Comparison of ENCODE assay signal across 9 cellular contexts in the genomic region with DNA sequence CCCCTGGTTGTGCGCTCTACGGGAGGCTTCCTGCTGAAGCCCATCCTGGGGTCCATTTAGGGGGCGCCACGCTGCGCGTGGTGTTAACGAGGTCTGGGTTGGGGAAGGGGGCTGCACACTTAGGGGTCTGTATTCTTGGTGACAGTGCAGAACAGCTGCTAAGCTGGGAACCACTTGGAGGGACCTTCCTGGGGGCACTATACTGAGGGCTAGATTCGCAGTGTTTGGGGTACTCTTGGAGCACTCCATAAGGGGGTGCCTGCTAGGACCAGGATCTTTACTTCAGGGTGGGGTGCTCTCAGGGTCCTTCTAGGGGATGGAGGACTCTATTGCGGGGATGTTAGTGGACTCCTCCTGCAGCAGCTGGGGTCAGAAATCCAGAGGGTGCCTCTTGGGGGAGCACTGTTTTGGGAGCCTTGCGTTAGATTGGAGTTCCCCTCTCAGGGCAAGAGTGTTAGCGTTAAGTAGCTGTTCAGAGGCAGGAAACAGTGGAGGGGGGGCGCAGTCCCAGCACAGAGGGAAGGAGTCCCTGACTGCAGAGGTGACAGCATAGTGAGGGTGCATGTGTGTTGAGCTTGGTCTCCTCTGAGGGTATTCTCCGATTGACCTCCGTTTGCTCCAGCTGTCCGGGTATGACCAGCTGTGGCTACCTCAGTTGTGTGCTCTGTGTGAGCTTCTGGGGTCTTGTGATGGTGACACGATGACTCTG. TPM values are rescaled to one million over a fixed set of nuclear protein-coding genes. Genes with fewer than 3 reads are reported as not detected.
DNase-seq lines count a peak whose midpoint lies in the region; TF ChIP-seq lines count a peak whose summit lies in the region.
"Had no signal": no experiment of that assay in that cellular context is flagged by ENCODE, and none has a peak within 500 bp of the region (broad histone marks: within the 10 kb centered on the region; RNA-seq: fewer than 3 reads in every experiment).

No MANE protein-coding gene starts in this region.

- no peak overlapping the region for H3K4me3 ChIP-seq in suprapubic skin

- TF ChIP-seq POLR2A in suprapubic skin (IDR thresholded peaks at IDR 0.05): no peak

- H3K4me1 Mint-ChIP-seq in activated naive CD4-positive, alpha-beta T cell treated with anti-CD3 and anti-CD28 coated beads for 36 hours (ENCODE audit: low read depth): peaks cover 67% of the 10 kb centered on the region
- H3K4me1 Mint-ChIP-seq in brain: peaks cover 39% of the 10 kb centered on the region

- no peaks in the 10 kb centered on the region for H3K9me3 Mint-ChIP-seq in activated naive CD4-positive, alpha-beta T cell treated with anti-CD3 and anti-CD28 coated beads for 36 hours
- H3K9me3 Mint-ChIP-seq in brain: peaks cover 0 to 6% (median 0%) of the 10 kb centered on the region in 5 experiments

- peaks cover 87% of the 10 kb centered on the region for H3K27me3 ChIP-seq in suprapubic skin

- 21% methylated on average over 6 of the region's 16 CpGs for WGBS in suprapubic skin

- TF ChIP-seq CTCF in brain (conservative IDR thresholded peaks at IDR 0.05) (no peak), suprapubic skin (IDR thresholded peaks at IDR 0.05) (no peak)

- peak; percentile 74 for DNase-seq in activated naive CD4-positive, alpha-beta T cell treated with anti-CD3 and anti-CD28 coated beads for 36 hours
- DNase-seq in activated naive CD4-positive, alpha-beta T cell treated with anti-CD3 and anti-CD28 coated beads, Interleukin-2, amount 50 U/mL, for 16 hours: no peak
- peak; percentile 39 for DNase-seq in NCI-H69 (lab: John Stamatoyannopoulos, UW)
- peak; percentile 58 for DNase-seq in stimulated activated CD8-positive, alpha-beta memory T cell treated with anti-CD3 and anti-CD28 coated beads, Interleukin-4, amount 100 ng/mL, for 48 hours
- DNase-seq in suprapubic skin (ENCODE audit: low spot score in 2 of 2): no peak
- DNase-seq in NCI-H1436 treated with DMSO at 0.1 percent for 48 hours (lab: John Stamatoyannopoulos, UW): no peak
- no peak for DNase-seq in DMS79 (lab: John Stamatoyannopoulos, UW)
- DNase-seq: small intestine had no signal

- H3K36me3 ChIP-seq in suprapubic skin: no peaks in the 10 kb centered on the region

- peaks cover 65% of the 10 kb centered on the region for H3K27me3 Mint-ChIP-seq in activated naive CD4-positive, alpha-beta T cell treated with anti-CD3 and anti-CD28 coated beads for 36 hours (ENCODE audit: low read depth)
- peaks cover 95% of the 10 kb centered on the region for H3K27me3 Mint-ChIP-seq in brain

- H3K36me3 Mint-ChIP-seq in activated naive CD4-positive, alpha-beta T cell treated with anti-CD3 and anti-CD28 coated beads for 36 hours (ENCODE audit: low read depth): no peaks in the 10 kb centered on the region
- no peaks in the 10 kb centered on the region for H3K36me3 Mint-ChIP-seq in brain

- TF ChIP-seq EP300 in suprapubic skin (IDR thresholded peaks at IDR 0.05): no peak

- no peaks in the 10 kb centered on the region for H3K9me3 ChIP-seq in suprapubic skin

- H3K27ac ChIP-seq in suprapubic skin: no peak overlapping the region

- intact Hi-C loops in activated naive CD4-positive, alpha-beta T cell treated with anti-CD3 and anti-CD28 coated beads for 36 hours (cut with micrococcal nuclease): loop anchor here (5.0 kb wide), 1 partner anchor 231 kb away; the partner anchor contains the start of gene ILF3

- H3K4me3 Mint-ChIP-seq in activated naive CD4-positive, alpha-beta T cell treated with anti-CD3 and anti-CD28 coated beads for 36 hours: peak overlapping the region; percentile 55
- H3K4me3 Mint-ChIP-seq in brain: peak overlapping the region; percentile 63 to 80 (median 75)

- CTCF ChIA-PET in activated naive CD4-positive, alpha-beta T cell treated with anti-CD3 and anti-CD28 coated beads for 36 hours (lab: Charles Lee): interaction anchor here (0.5 to 3.9 kb wide), 8 partner anchors 9 to 150 kb away, joined by 3 to 27 read pairs (median 7); partner anchors contain the start of genes CDC37 and ICAM1

- H3K4me1 ChIP-seq in suprapubic skin: peaks cover 65% of the 10 kb centered on the region

- H3K27ac Mint-ChIP-seq in activated naive CD4-positive, alpha-beta T cell treated with anti-CD3 and anti-CD28 coated beads for 36 hours: no peak overlapping the region
- peak overlapping the region in 1 of 5 experiments; percentile 17 for H3K27ac Mint-ChIP-seq in brain

RNA-seq across cellular contexts. Expression of gene PDE4A, which starts 1.1 kb away (rescaled TPM):
- 1 to 10 TPM; 5.5 TPM for total RNA-seq in activated naive CD4-positive, alpha-beta T cell treated with anti-CD3 and anti-CD28 coated beads for 36 hours
- polyA plus RNA-seq in brain (ENCODE audit: insufficient read depth, low read depth, low replicate concordance): 7.4 TPM
- total RNA-seq in suprapubic skin: 1 to 10 TPM; 3.7 to 7.9 (median 5.6) TPM

RNA-seq across cellular contexts. Expression of gene CDC37, which starts 18.1 kb away (rescaled TPM):
- total RNA-seq in activated naive CD4-positive, alpha-beta T cell treated with anti-CD3 and anti-CD28 coated beads for 36 hours: 100 to 1,000 TPM; 158 to 164 TPM
- polyA plus RNA-seq in brain (ENCODE audit: insufficient read depth, low read depth, low replicate concordance): 141 TPM
- total RNA-seq in suprapubic skin: 100 to 1,000 TPM in 3 of 4 donors, 10 to 100 TPM in 1; 91.7 to 178 (median 109) TPM

RNA-seq across cellular contexts. Expression of gene TYK2, which starts 41.0 kb away (rescaled TPM):
- 100 to 1,000 TPM; 175 to 190 TPM for total RNA-seq in activated naive CD4-positive, alpha-beta T cell treated with anti-CD3 and anti-CD28 coated beads for 36 hours
- 60.3 TPM for polyA plus RNA-seq in brain (ENCODE audit: insufficient read depth, low read depth, low replicate concordance)
- 100 to 1,000 TPM in 2 of 4 donors, 10 to 100 TPM in 2; 80.4 to 200 (median 124) TPM for total RNA-seq in suprapubic skin

Comparison
In these comparisons a context has a peak if more than half of its experiments do, and no peak if none do; other contexts are left out.
1. DNase-seq: peak in activated naive CD4-positive, alpha-beta T cell treated with anti-CD3 and anti-CD28 coated beads for 36 hours (single experiment), NCI-H69 (single experiment) and stimulated activated CD8-positive, alpha-beta memory T cell treated with anti-CD3 and anti-CD28 coated beads, Interleukin-4, amount 100 ng/mL, for 48 hours (single experiment); none in activated naive CD4-positive, alpha-beta T cell treated with anti-CD3 and anti-CD28 coated beads, Interleukin-2, amount 50 U/mL, for 16 hours (single experiment), suprapubic skin (0 of 2), NCI-H1436 treated with DMSO at 0.1 percent for 48 hours (single experiment) and DMS79 (single experiment).